In the genomic region with DNA sequence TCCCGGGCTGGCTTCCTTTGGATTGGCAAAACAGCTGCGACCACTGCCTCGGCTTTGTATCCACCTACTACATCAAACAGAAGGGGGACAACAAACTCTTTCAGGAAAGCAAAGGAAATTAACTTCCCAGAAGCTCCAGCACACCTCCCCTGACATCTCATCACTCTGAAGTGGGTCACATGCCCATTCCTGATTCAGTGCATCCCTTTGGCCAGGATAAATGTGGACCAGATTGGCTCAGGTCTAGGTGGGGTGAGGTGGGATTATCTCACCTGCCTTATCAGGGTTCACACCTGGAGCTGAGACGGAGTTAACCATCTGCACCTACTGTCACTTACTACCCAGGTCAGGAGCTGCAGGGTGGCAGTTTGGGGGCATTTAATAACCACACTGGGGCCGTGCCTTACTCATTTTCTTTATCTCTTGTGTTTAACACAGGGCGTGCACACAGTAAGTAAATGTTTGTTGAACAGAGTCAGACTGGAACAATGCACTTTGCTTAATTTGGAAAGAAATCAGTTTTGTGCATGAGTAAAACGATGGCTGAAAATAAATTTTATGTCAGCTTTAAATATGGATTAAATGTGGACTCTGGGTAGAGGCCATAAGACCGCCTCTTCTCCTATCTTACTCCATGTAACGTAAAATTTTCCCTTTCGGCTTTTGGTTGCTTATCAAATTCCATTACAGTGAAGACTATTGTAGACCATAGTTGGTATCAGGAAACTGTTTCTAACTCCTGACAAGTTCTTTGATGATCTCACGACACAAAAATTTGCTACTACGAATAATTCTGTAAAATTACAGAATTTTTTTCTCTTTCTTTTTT, we compare ENCODE assay signal across 20 cellular contexts. TPM values are rescaled to one million over a fixed set of nuclear protein-coding genes. Genes with fewer than 3 reads are reported as not detected.
DNase-seq lines count a peak whose midpoint lies in the region; ATAC-seq and TF ChIP-seq lines count a peak whose summit lies in the region.
"Had no signal": no experiment of that assay in that cellular context is flagged by ENCODE, and none has a peak within 500 bp of the region (broad histone marks: within the 10 kb centered on the region; RNA-seq: fewer than 3 reads in every experiment).

No MANE protein-coding gene starts in this region.

- H3K9me3 ChIP-seq in osteoblast (ENCODE audit: low read depth, low read length), result no peaks in the 10 kb centered on the region
- no peaks in the 10 kb centered on the region for H3K9me3 ChIP-seq in endodermal cell (ENCODE audit: control insufficient read depth, low read length)
- H3K9me3 ChIP-seq: BE2C, gastroesophageal sphincter, lower lobe of right lung, tibial nerve had no signal

- ATAC-seq in GM21723 (IDR thresholded peaks at IDR 0.05; ENCODE audit: unreplicated experiment), result no peak
- ATAC-seq: activated T-cell treated with anti-CD3 and anti-CD28 coated beads, Interleukin-2, amount 50 U/mL, for 72 hours; gastroesophageal sphincter; lower lobe of right lung had no signal

- peaks cover 3% of the 10 kb centered on the region for H3K36me3 Mint-ChIP-seq in endodermal cell (ENCODE audit: low read depth)

- H3K9me3 Mint-ChIP-seq in endodermal cell, result no peaks in the 10 kb centered on the region
- H3K9me3 Mint-ChIP-seq: activated T-cell treated with anti-CD3 and anti-CD28 coated beads, Interleukin-2, amount 50 U/mL, for 72 hours had no signal

- peaks cover 25% of the 10 kb centered on the region for H3K4me1 Mint-ChIP-seq in endodermal cell

- TF ChIP-seq CTCF in fibroblast of villous mesenchyme (IDR thresholded peaks at IDR 0.05; ENCODE audit: insufficient read depth, low read depth, low read length), result no peak
- TF ChIP-seq CTCF in osteoblast (IDR thresholded peaks at IDR 0.05; ENCODE audit: extremely low read depth, low read depth, low read length), result no peak
- TF ChIP-seq CTCF in endodermal cell (conservative IDR thresholded peaks at IDR 0.05), result no peak

- H3K4me3 ChIP-seq in fibroblast of villous mesenchyme (ENCODE audit: low read depth, low read length) (no peak overlapping the region), osteoblast (ENCODE audit: insufficient read depth, low read length) (peak overlapping the region; percentile 6), endodermal cell (ENCODE audit: low read length) (no peak overlapping the region)
- H3K4me3 ChIP-seq: gastroesophageal sphincter, lower lobe of right lung, tibial nerve had no signal

- DNase-seq in COLO829 (ENCODE audit: low spot score), result peak; percentile 90
- DNase-seq in amniotic epithelial cell (ENCODE audit: low read depth), result peak; percentile 86
- peak; percentile 46 for DNase-seq in fibroblast of villous mesenchyme (ENCODE audit: low read depth)
- DNase-seq in osteoblast (ENCODE audit: insufficient read length, low spot score, missing footprints), result peak; percentile 74
- no peak for DNase-seq in posterior vena cava (ENCODE audit: low spot score)
- no peak for DNase-seq in NAMALWA (ENCODE audit: low spot score)
- no peak for DNase-seq in endodermal cell
- DNase-seq: activated CD4-positive, CD25-positive, alpha-beta regulatory T cell; activated T-cell treated with anti-CD3 and anti-CD28 coated beads, Interleukin-2, amount 50 U/mL, for 72 hours; BE2C; GF-D8; lower lobe of right lung; NCI-H1048; NCI-H69; retina; SIG-M5 had no signal

- no peak overlapping the region for H3K9ac ChIP-seq in endodermal cell (ENCODE audit: extremely low read depth, low read length, poor library complexity, severe bottlenecking)

- H3K27ac ChIP-seq in osteoblast (ENCODE audit: low read depth, low read length), result peak overlapping the region; percentile 55
- no peak overlapping the region for H3K27ac ChIP-seq in endodermal cell (ENCODE audit: low read depth, low read length)
- H3K27ac ChIP-seq: HL-60, lower lobe of right lung had no signal

- no peaks in the 10 kb centered on the region for H4K20me1 ChIP-seq in osteoblast (ENCODE audit: insufficient read depth, low read length)

- H3K79me2 ChIP-seq in osteoblast (ENCODE audit: insufficient read depth, low read length), result no peaks in the 10 kb centered on the region

- H3K4me2 ChIP-seq in osteoblast (ENCODE audit: insufficient read depth, low read length), result peak overlapping the region; percentile 53

- no peak overlapping the region for H2AFZ ChIP-seq in osteoblast (ENCODE audit: low read length)

- intact Hi-C loops in posterior vena cava (cut with DNase I), result no loop called here

- peaks cover 12% of the 10 kb centered on the region for H3K4me1 ChIP-seq in osteoblast (ENCODE audit: insufficient read depth, low read length)
- peaks cover 7% of the 10 kb centered on the region for H3K4me1 ChIP-seq in endodermal cell (ENCODE audit: control insufficient read depth, insufficient read depth, low read length)
- H3K4me1 ChIP-seq: lower lobe of right lung had no signal

- no peak overlapping the region for H3K27ac Mint-ChIP-seq in endodermal cell
- H3K27ac Mint-ChIP-seq: activated T-cell treated with anti-CD3 and anti-CD28 coated beads, Interleukin-2, amount 50 U/mL, for 72 hours had no signal

- no peaks in the 10 kb centered on the region for H3K27me3 Mint-ChIP-seq in endodermal cell (ENCODE audit: insufficient read depth)

- no peak overlapping the region for H3K4me3 Mint-ChIP-seq in endodermal cell
- H3K4me3 Mint-ChIP-seq: activated T-cell treated with anti-CD3 and anti-CD28 coated beads, Interleukin-2, amount 50 U/mL, for 72 hours had no signal

- WGBS in endodermal cell (ENCODE audit: insufficient coverage in 1 of 2, insufficient read length in 1 of 2), 2 experiments, result 78 to 91% methylated on average over 8 to 12 of the region's 12 CpGs

- no peaks in the 10 kb centered on the region for H3K36me3 ChIP-seq in osteoblast (ENCODE audit: insufficient read depth, low read length)
- H3K36me3 ChIP-seq in endodermal cell (ENCODE audit: control insufficient read depth, insufficient read depth, low read length), result no peaks in the 10 kb centered on the region
- H3K36me3 ChIP-seq: BE2C, gastroesophageal sphincter, lower lobe of right lung, tibial nerve had no signal

- H3K27me3 ChIP-seq in osteoblast (ENCODE audit: insufficient read depth, low read length) (no peaks in the 10 kb centered on the region), endodermal cell (ENCODE audit: control insufficient read depth, insufficient read depth, low read length, poor library complexity, severe bottlenecking) (no peaks in the 10 kb centered on the region)
- H3K27me3 ChIP-seq: BE2C, gastroesophageal sphincter, tibial nerve had no signal

RNA-seq across cellular contexts. Expression of a gene that starts 36.0 kb away (rescaled TPM):
- total RNA-seq in fibroblast of villous mesenchyme, result 5.2 and 13.4 TPM in 2 replicates
- 8.7 and 9.4 TPM in 2 replicates for total RNA-seq in osteoblast
- total RNA-seq in posterior vena cava, result 1 to 10 TPM; 7.9 to 9.5 TPM
- 10 to 100 TPM; 21.1 to 30.1 TPM for total RNA-seq in endodermal cell
- 21.5 TPM for polyA plus RNA-seq in endodermal cell (2013, experiment 1 of 2)
- 19.6 TPM for polyA plus RNA-seq in endodermal cell (2013, experiment 2 of 2)

RNA-seq across cellular contexts. Expression of a gene that starts 36.0 kb away (rescaled TPM):
- 16.8 and 17.3 TPM in 2 replicates for total RNA-seq in fibroblast of villous mesenchyme
- 10.1 and 15.3 TPM in 2 replicates for total RNA-seq in osteoblast
- 10 to 100 TPM in 1 of 2 donors, 1 to 10 TPM in 1; 9.5 to 11.0 TPM for total RNA-seq in posterior vena cava
- 10 to 100 TPM; 83.9 to 95.9 TPM for total RNA-seq in endodermal cell
- polyA plus RNA-seq in endodermal cell (2013, experiment 1 of 2), result 57.7 TPM
- 62.8 TPM for polyA plus RNA-seq in endodermal cell (2013, experiment 2 of 2)

Comparison
In these comparisons a context has a peak if more than half of its experiments do, and no peak if none do; other contexts are left out.
1. DNase-seq: peak in COLO829 (single experiment), amniotic epithelial cell (single experiment), fibroblast of villous mesenchyme (single experiment) and osteoblast (single experiment); none in posterior vena cava (single experiment), NAMALWA (single experiment) and endodermal cell (single experiment).